18 cellular contexts compared by ENCODE assay signal in genomic region chr16:85543998-85544397, GRCh38.
"Had no signal": no experiment of that assay in that cellular context is flagged by ENCODE, and none has a peak within 500 bp of the region (broad histone marks: within the 10 kb centered on the region; RNA-seq: fewer than 3 reads in every experiment).

No MANE protein-coding gene starts in this region.

- H3K9me3 ChIP-seq: colonic mucosa, sigmoid colon, testis had no signal

- H3K4me3 ChIP-seq: colonic mucosa, esophagus squamous epithelium, gastroesophageal sphincter, left ventricle myocardium inferior, lower lobe of right lung, sigmoid colon, skin epidermis, testis, tibial nerve had no signal

- H3K27me3 ChIP-seq: colonic mucosa, esophagus squamous epithelium, gastroesophageal sphincter, sigmoid colon, testis, tibial nerve had no signal

- H3K4me1 ChIP-seq: colonic mucosa, lower lobe of right lung had no signal

- H3K27ac ChIP-seq: colonic mucosa, esophagus squamous epithelium, gastroesophageal sphincter, left ventricle myocardium inferior, lower lobe of right lung, sigmoid colon, skin epidermis, testis had no signal

- H3K36me3 ChIP-seq: colonic mucosa, esophagus squamous epithelium, gastroesophageal sphincter, left ventricle myocardium inferior, lower lobe of right lung had no signal

- FAIRE-seq: keratinocyte had no signal

- DNase-seq: colonic mucosa; dermis blood vessel endothelial cell; esophagus squamous epithelium; immature natural killer cell; left ventricle myocardium inferior; lower lobe of right lung; naive B cell; posterior cingulate gyrus; sigmoid colon; stimulated activated CD4-positive, alpha-beta T cell treated with anti-CD3 and anti-CD28 coated beads, Interleukin-2, amount 100 ng/mL, for 24 hours; stimulated activated CD4-positive, alpha-beta T cell treated with anti-CD3 and anti-CD28 coated beads, Interleukin-4, amount 100 ng/mL, for 4 hours; stimulated activated naive B cell treated with anti-CD40 and anti-IgM and Interleukin-4, amounts not matched to agents 10 μg/mL and 1 μg/mL and 100 μg/mL, for 72 hours; stimulated activated naive CD8-positive, alpha-beta T cell treated with anti-CD3 and anti-CD28 coated beads, Interleukin-15, amount 100 ng/mL, for 72 hours; testis had no signal
